22 cellular contexts compared by ENCODE assay signal in genomic region chr6:32427218-32427617, GRCh38. TPM values are rescaled to one million over a fixed set of nuclear protein-coding genes. Genes with fewer than 3 reads are reported as not detected.
DNase-seq lines count a peak whose midpoint lies in the region; ATAC-seq and TF ChIP-seq lines count a peak whose summit lies in the region.
"Had no signal": no experiment of that assay in that cellular context is flagged by ENCODE, and none has a peak within 500 bp of the region (broad histone marks: within the 10 kb centered on the region; RNA-seq: fewer than 3 reads in every experiment).

No MANE protein-coding gene starts in this region.

- H3K27me3 ChIP-seq in right lobe of liver = no peaks in the 10 kb centered on the region
- no peaks in the 10 kb centered on the region for H3K27me3 ChIP-seq in thymus (ENCODE audit: control insufficient read depth, insufficient read depth)

- peak; percentile 35 for DNase-seq in left cardiac atrium
- no peak for DNase-seq in left ventricle myocardium superior
- peak; percentile 22 for DNase-seq in fibroblast of villous mesenchyme (ENCODE audit: low read depth)
- DNase-seq in right lobe of liver = peak in 2 of 3 donors; percentile 38 to 63
- no peak for DNase-seq in NCI-H2029 treated with DMSO at 0.1 percent for 48 hours (lab: John Stamatoyannopoulos, UW)
- DNase-seq in T1000 (lab: John Stamatoyannopoulos, UW) = no peak
- DNase-seq: AML-193; Caco-2; CD4-positive, alpha-beta T cell; DMS79; GDM1; GOT3; H7; HFFc6 had no signal

- H3K4me3 ChIP-seq in fibroblast of villous mesenchyme (ENCODE audit: low read depth, low read length) (no peak overlapping the region), right lobe of liver (no peak overlapping the region), thymus (ENCODE audit: low read length) (no peak overlapping the region)
- H3K4me3 ChIP-seq: A549 had no signal

- ATAC-seq in left cardiac atrium (no peak), left ventricle myocardium superior (no peak), right lobe of liver (peak; percentile 77 to 95 (median 86)), HG03442 (IDR thresholded peaks at IDR 0.05; ENCODE audit: unreplicated experiment) (no peak)
- ATAC-seq: A549, HCT116 had no signal

- 9% methylated on average over 1 of the region's 1 CpG for WGBS in right lobe of liver (ENCODE audit: insufficient coverage, low coverage, low lambda C conversion rate, missing lambda C conversion rate)
- WGBS in thymus = 86% methylated on average over 1 of the region's 1 CpG

- TF ChIP-seq CTCF in fibroblast of villous mesenchyme (IDR thresholded peaks at IDR 0.05; ENCODE audit: insufficient read depth, low read depth, low read length) = no peak
- no peak for TF ChIP-seq CTCF in right lobe of liver (IDR thresholded peaks at IDR 0.05)

- intact Hi-C loops in left cardiac atrium (cut with DNase I) (no loop called here), left ventricle myocardium superior (cut with micrococcal nuclease) (no loop called here), right lobe of liver (cut with DNase I) (no loop called here)

- H3K4me1 ChIP-seq in right lobe of liver = no peaks in the 10 kb centered on the region
- H3K4me1 ChIP-seq in thymus (ENCODE audit: control insufficient read depth, insufficient read depth, low read length) = no peaks in the 10 kb centered on the region
- H3K4me1 ChIP-seq: A549 had no signal

- TF ChIP-seq POLR2A in right lobe of liver (IDR thresholded peaks at IDR 0.05) = no peak

- no peak overlapping the region for H3K27ac ChIP-seq in right lobe of liver
- peak overlapping the region; percentile 13 for H3K27ac ChIP-seq in thymus (ENCODE audit: low read depth)
- H3K27ac ChIP-seq: 22Rv1, A549, C4-2B had no signal

- no peaks in the 10 kb centered on the region for H3K9me3 ChIP-seq in right lobe of liver
- no peaks in the 10 kb centered on the region for H3K9me3 ChIP-seq in thymus (ENCODE audit: control insufficient read depth)
- H3K9me3 ChIP-seq: A549 had no signal

- H3K36me3 ChIP-seq in right lobe of liver (no peaks in the 10 kb centered on the region), thymus (ENCODE audit: control insufficient read depth, insufficient read depth) (no peaks in the 10 kb centered on the region)

RNA-seq across cellular contexts. Expression of gene HLA-DRA, which starts 12.5 kb away (rescaled TPM):
- total RNA-seq in left cardiac atrium (100 to 1,000 TPM in 1 of 2 donors, 10 to 100 TPM in 1; 94.5 to 151 TPM), left ventricle myocardium superior (109 TPM), fibroblast of villous mesenchyme (not detected in 2 replicates), right lobe of liver (100 to 1,000 TPM in 1 of 6 experiments, 10 to 100 TPM in 5; 21.2 to 235 (median 66.8) TPM)
- 1,667 TPM for polyA plus RNA-seq in thymus
- total RNA-seq: Caco-2, H7, HFFc6 had no signal
- polyA plus RNA-seq: A549, BJ had no signal

RNA-seq across cellular contexts. Expression of gene BTNL2, which starts 20.2 kb away (rescaled TPM):
- total RNA-seq in left cardiac atrium = not detected
- total RNA-seq in left ventricle myocardium superior = not detected
- total RNA-seq in fibroblast of villous mesenchyme = not detected in 2 replicates
- not detected for total RNA-seq in right lobe of liver
- not detected for polyA plus RNA-seq in thymus
- total RNA-seq: Caco-2; CD4-positive, alpha-beta T cell; Daoy; H7; HFFc6 had no signal
- polyA plus RNA-seq: A549, BJ had no signal

RNA-seq across cellular contexts. Expression of gene TSBP1, which starts 55.5 kb away (rescaled TPM):
- not detected for total RNA-seq in left cardiac atrium
- total RNA-seq in left ventricle myocardium superior = not detected
- under 0.01 TPM in 1 of 2 replicates, not detected in the other for total RNA-seq in fibroblast of villous mesenchyme
- total RNA-seq in right lobe of liver = not detected
- polyA plus RNA-seq in thymus = not detected
- total RNA-seq: Caco-2; CD4-positive, alpha-beta T cell; Daoy; H7; HFFc6 had no signal
- polyA plus RNA-seq: A549, BJ had no signal

Comparison
In these comparisons a context has a peak if more than half of its experiments do, and no peak if none do; other contexts are left out.
1. DNase-seq: peak in left cardiac atrium (single experiment), fibroblast of villous mesenchyme (single experiment) and right lobe of liver (2 of 3); none in left ventricle myocardium superior (single experiment), NCI-H2029 treated with DMSO at 0.1 percent for 48 hours (single experiment) and T1000 (single experiment).
2. ATAC-seq: peak in right lobe of liver (4 of 4); none in left cardiac atrium (0 of 2), left ventricle myocardium superior (single experiment) and HG03442 (single experiment).
3. RNA of gene HLA-DRA, which starts 12.5 kb away (total RNA-seq): 94.5 to 151 TPM in left cardiac atrium, 109 TPM in left ventricle myocardium superior (single experiment) and 21.2 to 235 TPM in right lobe of liver; not detected in fibroblast of villous mesenchyme; every median in the first group is over 10 times any median in the second.